11 cellular contexts compared by ENCODE assay signal in the genomic region with DNA sequence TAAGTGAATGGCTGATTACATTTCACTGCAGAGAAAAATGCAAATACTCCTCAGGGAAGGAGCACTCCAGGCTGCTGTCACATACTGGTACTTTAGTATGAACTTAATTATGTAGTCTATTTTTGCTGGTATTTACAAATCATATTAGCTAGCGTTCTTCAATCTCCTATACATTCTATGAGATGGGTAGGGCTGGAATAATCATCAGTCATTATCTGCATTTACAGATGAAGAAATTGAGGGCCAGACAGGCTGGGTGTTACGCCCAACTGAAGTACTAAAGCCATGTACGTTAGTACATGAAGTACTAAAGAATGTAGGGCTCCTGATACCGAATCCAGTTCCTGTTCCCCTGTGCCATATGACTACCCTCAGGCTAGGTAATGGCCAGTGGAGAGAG. TPM values are rescaled to one million over a fixed set of nuclear protein-coding genes. Genes with fewer than 3 reads are reported as not detected.
"Had no signal": no experiment of that assay in that cellular context is flagged by ENCODE, and none has a peak within 500 bp of the region (broad histone marks: within the 10 kb centered on the region; RNA-seq: fewer than 3 reads in every experiment).

No MANE protein-coding gene starts in this region.

- H3K4me1 Mint-ChIP-seq: IgD-negative memory B cell had no signal

- ATAC-seq: HCT116, HepG2 had no signal

- H3K9me3 ChIP-seq: HAP-1 had no signal

- H3K27ac ChIP-seq: GM23248, HL-60 had no signal

- H3K27ac Mint-ChIP-seq: HFFc6 had no signal

- H3K4me3 Mint-ChIP-seq: HFFc6 had no signal

- DNase-seq: GM23248, GOT3, H7, HFFc6 had no signal

- H3K36me3 ChIP-seq: HAP-1 had no signal

- H3K36me3 Mint-ChIP-seq: IgD-negative memory B cell had no signal

- H3K4me3 ChIP-seq: GM23248, HAP-1 had no signal

- H3K4me1 ChIP-seq: HAP-1 had no signal

RNA-seq across cellular contexts. Expression of a gene that starts 37.6 kb away (rescaled TPM):
- total RNA-seq: GM23248, H4, HepG2, HT1080 had no signal
